9 cellular contexts compared by ENCODE assay signal in genomic region chr9:136700959-136701664, GRCh38. TPM values are rescaled to one million over a fixed set of nuclear protein-coding genes. Genes with fewer than 3 reads are reported as not detected.
DNase-seq lines count a peak whose midpoint lies in the region; ATAC-seq, FAIRE-seq and TF ChIP-seq lines count a peak whose summit lies in the region.
"Had no signal": no experiment of that assay in that cellular context is flagged by ENCODE, and none has a peak within 500 bp of the region (broad histone marks: within the 10 kb centered on the region; RNA-seq: fewer than 3 reads in every experiment).

No MANE protein-coding gene starts in this region.

- H3K79me2 ChIP-seq in parathyroid adenoma = no peaks in the 10 kb centered on the region

- no peak overlapping the region for H3K27ac ChIP-seq in parathyroid adenoma

- ATAC-seq in HG03442 (IDR thresholded peaks at IDR 0.05; ENCODE audit: unreplicated experiment) (peak; percentile 68), GM19035 (IDR thresholded peaks at IDR 0.05; ENCODE audit: unreplicated experiment) (no peak), GM19455 (IDR thresholded peaks at IDR 0.05; ENCODE audit: unreplicated experiment) (no peak)
- ATAC-seq in activated T-cell treated with anti-CD3 and anti-CD28 coated beads, Interleukin-2, amount 50 U/mL, for 4 hours = peak; percentile 98 to 99
- ATAC-seq: HCT116 had no signal

- FAIRE-seq in GM18507 (lab: Jason Lieb, UNC) = peak; percentile 64

- no peaks in the 10 kb centered on the region for H3K9me3 ChIP-seq in parathyroid adenoma (ENCODE audit: control insufficient read depth, low read length)

- H2AFZ ChIP-seq in parathyroid adenoma = peak overlapping the region; percentile 70

- no peaks in the 10 kb centered on the region for H3K27me3 ChIP-seq in parathyroid adenoma (ENCODE audit: control insufficient read depth, insufficient read depth, low read length)

- no peaks in the 10 kb centered on the region for H3K9me3 Mint-ChIP-seq in activated T-cell treated with anti-CD3 and anti-CD28 coated beads, Interleukin-2, amount 50 U/mL, for 4 hours

- H3K4me1 ChIP-seq in parathyroid adenoma = no peaks in the 10 kb centered on the region

- TF ChIP-seq CTCF in parathyroid adenoma (IDR thresholded peaks at IDR 0.05) = no peak

- H3K4me3 ChIP-seq in parathyroid adenoma (ENCODE audit: low read depth, low read length) = no peak overlapping the region

- H3K9ac ChIP-seq in parathyroid adenoma = no peak overlapping the region

- peaks cover 18% of the 10 kb centered on the region for H3K4me1 Mint-ChIP-seq in activated T-cell treated with anti-CD3 and anti-CD28 coated beads, Interleukin-2, amount 50 U/mL, for 4 hours (ENCODE audit: low read depth)

- peak overlapping the region; percentile 75 for H3K4me3 Mint-ChIP-seq in activated T-cell treated with anti-CD3 and anti-CD28 coated beads, Interleukin-2, amount 50 U/mL, for 4 hours

- H3K36me3 ChIP-seq in parathyroid adenoma (ENCODE audit: control insufficient read depth, insufficient read depth, low read length) = no peaks in the 10 kb centered on the region

- H3K4me2 ChIP-seq in parathyroid adenoma (ENCODE audit: low read length) = peak overlapping the region; percentile 57

- peaks cover 17% of the 10 kb centered on the region for H3K27me3 Mint-ChIP-seq in activated T-cell treated with anti-CD3 and anti-CD28 coated beads, Interleukin-2, amount 50 U/mL, for 4 hours (ENCODE audit: low read depth)

- H3K36me3 Mint-ChIP-seq in activated T-cell treated with anti-CD3 and anti-CD28 coated beads, Interleukin-2, amount 50 U/mL, for 4 hours (ENCODE audit: insufficient read depth) = no peaks in the 10 kb centered on the region

- TF ChIP-seq POLR2A in erythroblast (IDR thresholded peaks at IDR 0.05; ENCODE audit: low read length) = no peak

- DNase-seq in GM18507 (ENCODE audit: extremely low spot score, insufficient read length, low read depth) (peak; percentile 54), COLO829 (ENCODE audit: low spot score) (no peak), erythroblast (lab: John Stamatoyannopoulos, UW) (no peak)
- DNase-seq in activated T-cell treated with anti-CD3 and anti-CD28 coated beads, Interleukin-2, amount 50 U/mL, for 4 hours = peak; percentile 38

RNA-seq across cellular contexts. Expression of gene DIPK1B, which starts 11.3 kb away (rescaled TPM):
- total RNA-seq in activated T-cell treated with anti-CD3 and anti-CD28 coated beads, Interleukin-2, amount 50 U/mL, for 4 hours = under 1 TPM in 2 of 3 donors, not detected in 1; 0.16 to 0.18 TPM

RNA-seq across cellular contexts. Expression of gene AGPAT2, which starts 13.9 kb away (rescaled TPM):
- total RNA-seq in activated T-cell treated with anti-CD3 and anti-CD28 coated beads, Interleukin-2, amount 50 U/mL, for 4 hours = 10 to 100 TPM; 11.4 to 14.3 (median 11.7) TPM

RNA-seq across cellular contexts. Expression of gene EGFL7, which starts 38.4 kb away (rescaled TPM):
- 1 to 10 TPM; 2.3 to 4.3 (median 3.2) TPM for total RNA-seq in activated T-cell treated with anti-CD3 and anti-CD28 coated beads, Interleukin-2, amount 50 U/mL, for 4 hours

RNA-seq across cellular contexts. Expression of gene LCN10, which starts 41.6 kb away (rescaled TPM):
- total RNA-seq in activated T-cell treated with anti-CD3 and anti-CD28 coated beads, Interleukin-2, amount 50 U/mL, for 4 hours = 1 to 10 TPM in 2 of 3 donors, under 1 TPM in 1; 0.82 to 2.4 (median 2.1) TPM

RNA-seq across cellular contexts. Expression of gene LCN6, which starts 47.2 kb away (rescaled TPM):
- not detected for total RNA-seq in activated T-cell treated with anti-CD3 and anti-CD28 coated beads, Interleukin-2, amount 50 U/mL, for 4 hours

Comparison
In these comparisons a context has a peak if more than half of its experiments do, and no peak if none do; other contexts are left out.
1. DNase-seq: peak in GM18507 (single experiment) and activated T-cell treated with anti-CD3 and anti-CD28 coated beads, Interleukin-2, amount 50 U/mL, for 4 hours (single experiment); none in COLO829 (single experiment) and erythroblast (0 of 2).
2. ATAC-seq: peak in HG03442 (single experiment) and activated T-cell treated with anti-CD3 and anti-CD28 coated beads, Interleukin-2, amount 50 U/mL, for 4 hours (2 of 2); none in GM19035 (single experiment) and GM19455 (single experiment).